In genomic region chr22:30248484-30248883, GRCh38 we compare ENCODE assay signal across 1 cellular context.
TF ChIP-seq lines count a peak whose summit lies in the region.

No MANE protein-coding gene starts in this region.

TF ChIP-seq in HEK293T, 16 proteins besides CTCF, POLR2A, EP300 and RAD21 (continued from another document):
- TF ChIP-seq PKNOX1 (IDR thresholded peaks at IDR 0.05) (no peak), L3MBTL2 (conservative IDR thresholded peaks at IDR 0.05) (no peak), ELF4 (IDR thresholded peaks at IDR 0.05) (no peak), FOXA1 (IDR thresholded peaks at IDR 0.05) (no peak), CTBP1 (IDR thresholded peaks at IDR 0.05; ENCODE audit: borderline replicate concordance) (no peak), ZNF384 (IDR thresholded peaks at IDR 0.05) (no peak), BHLHE40 (IDR thresholded peaks at IDR 0.05; ENCODE audit: borderline replicate concordance) (no peak)
TF ChIP-seq in HEK293T: peak in this region for 0.
